Comparison of ENCODE assay signal across 10 cellular contexts in the genomic region with DNA sequence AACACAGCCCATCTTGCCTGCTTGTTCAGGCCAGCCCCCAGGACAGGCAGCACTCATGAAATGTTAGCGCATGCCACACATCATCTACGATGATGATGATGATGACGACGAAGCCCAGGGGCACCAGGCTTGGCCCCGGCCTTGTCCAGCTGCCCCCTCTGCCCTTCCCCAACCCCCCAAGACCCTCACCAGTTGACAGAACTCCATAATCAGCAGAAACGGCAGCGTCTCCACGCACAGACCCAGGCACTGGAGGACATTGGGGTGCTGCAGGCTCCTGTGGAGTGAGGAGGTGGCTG. TPM values are rescaled to one million over a fixed set of nuclear protein-coding genes. Genes with fewer than 3 reads are reported as not detected.
DNase-seq lines count a peak whose midpoint lies in the region; ATAC-seq and TF ChIP-seq lines count a peak whose summit lies in the region.
"Had no signal": no experiment of that assay in that cellular context is flagged by ENCODE, and none has a peak within 500 bp of the region (broad histone marks: within the 10 kb centered on the region; RNA-seq: fewer than 3 reads in every experiment).

No MANE protein-coding gene starts in this region.

- no peak overlapping the region for H3K4ac ChIP-seq in trophoblast cell (ENCODE audit: low read depth, low read length)

- TF ChIP-seq CTCF in DOHH2 (IDR thresholded peaks at IDR 0.05; ENCODE audit: low read depth, low read length, poor library complexity, severe bottlenecking) (no peak), OCI-LY3 (IDR thresholded peaks at IDR 0.05; ENCODE audit: low read depth, low read length) (no peak), hepatocyte (IDR thresholded peaks at IDR 0.05; ENCODE audit: poor library complexity) (no peak)

- peak overlapping the region in 1 of 2 donors; percentile 83 for H3K4me3 Mint-ChIP-seq in stimulated activated naive CD8-positive, alpha-beta T cell treated with anti-CD3 and anti-CD28 coated beads, Interleukin-15, amount 100 ng/mL, for 72 hours

- H3F3A ChIP-seq in DOHH2 (ENCODE audit: control insufficient read depth, insufficient read depth): no peaks in the 10 kb centered on the region

- H3K4me3 ChIP-seq in DOHH2 (ENCODE audit: low read length) (peak overlapping the region; percentile 54), OCI-LY3 (ENCODE audit: low read length) (peak overlapping the region; percentile 74), hepatocyte (no peak overlapping the region), trophoblast cell (ENCODE audit: low read depth, low read length) (no peak overlapping the region)

- H3K9me2 ChIP-seq in DOHH2 (replicated peaks; ENCODE audit: control insufficient read depth, low read length) (no peaks in the 10 kb centered on the region), hepatocyte (replicated peaks; ENCODE audit: insufficient read depth) (no peaks in the 10 kb centered on the region)

- H2BK12ac ChIP-seq in trophoblast cell (ENCODE audit: low read length): no peak overlapping the region

- H2BK120ac ChIP-seq in trophoblast cell (ENCODE audit: insufficient read depth, low read length, poor library complexity): peak overlapping the region; percentile 21

- H3K27ac ChIP-seq in DOHH2 (ENCODE audit: low read depth, low read length): no peak overlapping the region
- no peak overlapping the region for H3K27ac ChIP-seq in OCI-LY3 (ENCODE audit: low read length)
- H3K27ac ChIP-seq in hepatocyte: peak overlapping the region; percentile 84
- H3K27ac ChIP-seq in trophoblast cell (ENCODE audit: low read depth, low read length): no peak overlapping the region

- no peaks in the 10 kb centered on the region for H3K79me2 ChIP-seq in DOHH2 (ENCODE audit: control insufficient read depth, low read length)
- H3K79me2 ChIP-seq in OCI-LY3 (ENCODE audit: low read length): no peaks in the 10 kb centered on the region
- H3K79me2 ChIP-seq in hepatocyte: no peaks in the 10 kb centered on the region
- peaks cover 2% of the 10 kb centered on the region for H3K79me2 ChIP-seq in trophoblast cell (ENCODE audit: control insufficient read depth, insufficient read depth, low read length, poor library complexity)

- H3K18ac ChIP-seq in trophoblast cell (ENCODE audit: low read length): no peak overlapping the region

- H3K9ac ChIP-seq in OCI-LY3 (ENCODE audit: low read length) (0 out of 2 replicates have a peak overlapping the region, but pooled peaks have one; percentile 17), trophoblast cell (ENCODE audit: low read length) (no peak overlapping the region)

- no peak overlapping the region for H2BK5ac ChIP-seq in trophoblast cell (ENCODE audit: low read depth, low read length, poor library complexity)

- H3K4me2 ChIP-seq in DOHH2 (ENCODE audit: low read length) (peak overlapping the region; percentile 76), OCI-LY3 (ENCODE audit: low read length) (peak overlapping the region; percentile 92), hepatocyte (peak overlapping the region; percentile 77), trophoblast cell (ENCODE audit: low read length) (peak overlapping the region; percentile 74)

- no peak for DNase-seq in hepatocyte (ENCODE audit: low spot score)
- DNase-seq in trophoblast cell: no peak
- DNase-seq in stimulated activated naive CD8-positive, alpha-beta T cell treated with anti-CD3 and anti-CD28 coated beads, Interleukin-15, amount 100 ng/mL, for 72 hours: no peak
- no peak for DNase-seq in hypothalamus (lab: John Stamatoyannopoulos, UW)
- DNase-seq: cortex of kidney had no signal

- H3K4me1 ChIP-seq in DOHH2 (ENCODE audit: control insufficient read depth, low read length) (peaks cover 28% of the 10 kb centered on the region), OCI-LY3 (ENCODE audit: low read length) (peaks cover 24% of the 10 kb centered on the region), hepatocyte (ENCODE audit: insufficient read depth) (peaks cover 3% of the 10 kb centered on the region), trophoblast cell (ENCODE audit: control insufficient read depth in 1 of 2, insufficient read depth in 2 of 2, low read length in 2 of 2) (peaks cover 9 to 15% of the 10 kb centered on the region in 2 experiments)

- H3K9me3 ChIP-seq in DOHH2 (ENCODE audit: control insufficient read depth, insufficient read depth, low read length) (no peaks in the 10 kb centered on the region), OCI-LY3 (ENCODE audit: insufficient read depth, low read length) (no peaks in the 10 kb centered on the region), hepatocyte (ENCODE audit: low read depth) (no peaks in the 10 kb centered on the region), trophoblast cell (ENCODE audit: insufficient read depth, low read depth, low read length) (peaks cover 1% of the 10 kb centered on the region)

- H4K20me1 ChIP-seq in DOHH2 (ENCODE audit: control insufficient read depth, insufficient read depth, low read depth, low read length) (no peaks in the 10 kb centered on the region), OCI-LY3 (ENCODE audit: insufficient read depth, low read length) (no peaks in the 10 kb centered on the region), hepatocyte (ENCODE audit: insufficient read depth, poor library complexity, severe bottlenecking) (no peaks in the 10 kb centered on the region)

- H3K27me3 Mint-ChIP-seq in stimulated activated naive CD8-positive, alpha-beta T cell treated with anti-CD3 and anti-CD28 coated beads, Interleukin-15, amount 100 ng/mL, for 72 hours: no peaks in the 10 kb centered on the region

- H3K14ac ChIP-seq in trophoblast cell (ENCODE audit: low read length): peak overlapping the region; percentile 12

- H2AFZ ChIP-seq in OCI-LY3 (ENCODE audit: low read depth, low read length) (peak overlapping the region; percentile 82; the same call in 1 of the 2 replicates), hepatocyte (no peak overlapping the region), trophoblast cell (ENCODE audit: insufficient read depth, low read length, poor library complexity) (no peak overlapping the region)

- H3K79me1 ChIP-seq in trophoblast cell (ENCODE audit: low read length): peaks cover 9% of the 10 kb centered on the region

- H3K27ac Mint-ChIP-seq in stimulated activated naive CD8-positive, alpha-beta T cell treated with anti-CD3 and anti-CD28 coated beads, Interleukin-15, amount 100 ng/mL, for 72 hours: no peak overlapping the region
- H3K27ac Mint-ChIP-seq: immature natural killer cell had no signal

- ATAC-seq in GM18520 (IDR thresholded peaks at IDR 0.05; ENCODE audit: unreplicated experiment): no peak
- ATAC-seq in stimulated activated naive CD8-positive, alpha-beta T cell treated with anti-CD3 and anti-CD28 coated beads, Interleukin-15, amount 100 ng/mL, for 72 hours: no peak

- no peaks in the 10 kb centered on the region for H3K36me3 ChIP-seq in DOHH2 (ENCODE audit: control insufficient read depth, low read length)
- no peaks in the 10 kb centered on the region for H3K36me3 ChIP-seq in OCI-LY3 (replicated peaks; ENCODE audit: low read depth, low read length)
- H3K36me3 ChIP-seq in hepatocyte (replicated peaks; ENCODE audit: insufficient read depth, low read depth): no peaks in the 10 kb centered on the region
- peaks cover 0 to 1% of the 10 kb centered on the region in 2 experiments for H3K36me3 ChIP-seq in trophoblast cell (ENCODE audit: control insufficient read depth in 1 of 2, insufficient read depth in 2 of 2, low read length in 2 of 2)

- no peak overlapping the region for H3K23ac ChIP-seq in trophoblast cell (ENCODE audit: low read length)

- peak overlapping the region; percentile 44 for H2AK5ac ChIP-seq in trophoblast cell (ENCODE audit: low read length)

- 80% methylated on average over 8 of the region's 8 CpGs for WGBS in hepatocyte (ENCODE audit: low lambda C conversion rate, missing lambda C conversion rate)
- WGBS in trophoblast cell (ENCODE audit: extremely low coverage, insufficient coverage, insufficient read length): no CpG with 5 or more reads among the region's 8 CpGs

- no peaks in the 10 kb centered on the region for H3K9me3 Mint-ChIP-seq in stimulated activated naive CD8-positive, alpha-beta T cell treated with anti-CD3 and anti-CD28 coated beads, Interleukin-15, amount 100 ng/mL, for 72 hours
- H3K9me3 Mint-ChIP-seq: immature natural killer cell; stimulated activated naive B cell treated with anti-CD40 and anti-IgM and Interleukin-4, amounts not matched to agents 10 μg/mL and 1 μg/mL and 100 μg/mL, for 72 hours had no signal

- no peak overlapping the region for H4K8ac ChIP-seq in trophoblast cell (ENCODE audit: low read depth, low read length)

- H4K91ac ChIP-seq in trophoblast cell (ENCODE audit: low read depth, low read length): peak overlapping the region; percentile 0

- H4K12ac ChIP-seq in trophoblast cell (ENCODE audit: low read depth, low read length): no peak overlapping the region

- peaks cover 7% of the 10 kb centered on the region for H3K27me3 ChIP-seq in DOHH2 (ENCODE audit: control insufficient read depth, low read length)
- H3K27me3 ChIP-seq in OCI-LY3 (ENCODE audit: low read depth, low read length): no peaks in the 10 kb centered on the region
- no peaks in the 10 kb centered on the region for H3K27me3 ChIP-seq in hepatocyte
- no peaks in the 10 kb centered on the region for H3K27me3 ChIP-seq in trophoblast cell (ENCODE audit: insufficient read depth, low read length)

- H3K4me1 Mint-ChIP-seq in stimulated activated naive CD8-positive, alpha-beta T cell treated with anti-CD3 and anti-CD28 coated beads, Interleukin-15, amount 100 ng/mL, for 72 hours: peaks cover 31% of the 10 kb centered on the region

RNA-seq across cellular contexts. Expression of gene LMTK3, which starts 9.0 kb away (rescaled TPM):
- total RNA-seq in hepatocyte: 2.1 and 3.7 TPM in 2 replicates
- polyA plus RNA-seq in hepatocyte: 1.3 and 2.1 TPM in 2 replicates
- 14.4 and 14.6 TPM in 2 replicates for polyA plus RNA-seq in trophoblast cell (2013)
- polyA plus RNA-seq: immature natural killer cell had no signal

RNA-seq across cellular contexts. Expression of gene CYTH2, which starts 33.5 kb away (rescaled TPM):
- total RNA-seq in hepatocyte: 63.1 and 69.6 TPM in 2 replicates
- polyA plus RNA-seq in hepatocyte: 80.1 and 106 TPM in 2 replicates
- 63.7 and 67.0 TPM in 2 replicates for polyA plus RNA-seq in trophoblast cell (2013)

RNA-seq across cellular contexts. Expression of gene KCNJ14, which starts 47.3 kb away (rescaled TPM):
- total RNA-seq in hepatocyte: 0.12 and 0.70 TPM in 2 replicates
- polyA plus RNA-seq in hepatocyte: 0.32 and 1.1 TPM in 2 replicates
- polyA plus RNA-seq in trophoblast cell (2013): 0.49 and 0.57 TPM in 2 replicates

RNA-seq across cellular contexts. Expression of gene SULT2B1, which starts 49.3 kb away (rescaled TPM):
- total RNA-seq in hepatocyte: not detected in 2 replicates
- 0.43 and 0.79 TPM in 2 replicates for polyA plus RNA-seq in hepatocyte
- 0.39 and 0.44 TPM in 2 replicates for polyA plus RNA-seq in trophoblast cell (2013)
- polyA plus RNA-seq: immature natural killer cell had no signal

RNA-seq across cellular contexts. Expression of gene GRWD1, which starts 56.9 kb away (rescaled TPM):
- 25.2 and 25.9 TPM in 2 replicates for total RNA-seq in hepatocyte
- polyA plus RNA-seq in hepatocyte: 33.1 and 36.6 TPM in 2 replicates
- 13.3 and 13.5 TPM in 2 replicates for polyA plus RNA-seq in trophoblast cell (2013)

Comparison
In these comparisons a context has a peak if more than half of its experiments do, and no peak if none do; other contexts are left out.
1. H3K4me3 ChIP-seq: peak in DOHH2 (single experiment) and OCI-LY3 (single experiment); none in hepatocyte (single experiment) and trophoblast cell (single experiment).
2. Peak in every context shown above with its lines, with median percentiles within 50 percentile points of each other: H3K4me2 ChIP-seq.